In the genomic region with DNA sequence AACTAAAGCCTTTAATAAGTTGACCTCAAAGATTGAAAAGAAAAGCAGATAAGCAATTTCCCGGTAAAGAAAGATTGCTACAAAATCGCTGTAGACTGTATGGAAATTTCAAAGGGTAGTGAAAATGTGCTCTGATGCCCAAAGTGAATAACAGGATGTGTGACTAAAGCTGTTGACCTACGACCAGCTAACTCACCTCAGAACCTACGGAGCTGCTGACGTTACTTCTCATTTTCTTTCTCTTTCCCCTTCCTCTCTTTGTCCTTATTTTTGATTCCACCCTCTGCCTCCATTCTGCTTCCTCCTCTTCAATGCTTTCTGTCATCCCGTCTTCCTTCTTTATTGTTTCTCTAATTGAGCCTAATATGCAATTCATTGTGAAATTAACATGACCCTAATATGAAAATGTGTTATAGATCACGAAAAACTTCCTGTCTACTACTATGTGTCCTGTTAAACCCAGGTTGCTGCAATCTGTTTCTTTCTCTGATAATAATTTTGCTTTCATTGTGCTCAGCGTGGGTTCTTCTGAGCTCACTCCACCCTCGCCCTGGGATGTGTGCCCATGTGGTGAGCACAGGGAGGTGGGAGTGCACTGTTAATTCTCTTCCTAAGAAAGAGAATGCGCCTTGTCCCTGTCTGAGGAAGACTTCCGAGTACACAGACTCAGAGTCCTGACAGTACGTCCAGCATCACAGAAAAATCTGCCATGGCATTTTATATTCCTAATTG, we compare ENCODE assay signal across 8 cellular contexts.
DNase-seq lines count a peak whose midpoint lies in the region; ATAC-seq and TF ChIP-seq lines count a peak whose summit lies in the region.

No MANE protein-coding gene starts in this region.

- in situ Hi-C loops in ACHN (cut with HindIII; ENCODE audit: low pct_ligation_motif_present, low pct_unique_long_range_greater_than_20kb, low sequenced_read_pairs), result no loop called here

- ATAC-seq in GM19463 (IDR thresholded peaks at IDR 0.05; ENCODE audit: unreplicated experiment) (peak; percentile 61), GM19397 (IDR thresholded peaks at IDR 0.05; ENCODE audit: unreplicated experiment) (no peak)

- TF ChIP-seq CTCF in fibroblast of the aortic adventitia (IDR thresholded peaks at IDR 0.05; ENCODE audit: insufficient read depth, low read length), result no peak

- no peak overlapping the region for H3K4me3 ChIP-seq in fibroblast of the aortic adventitia (ENCODE audit: low read depth, low read length)

- DNase-seq in ACHN (peak; percentile 24), NOMO-1 (lab: John Stamatoyannopoulos, UW; ENCODE audit: unreplicated experiment in 2 of 2) (peak; percentile 18 to 52), fibroblast of the aortic adventitia (ENCODE audit: low read depth) (peak; percentile 29), H4 (ENCODE audit: low spot score) (no peak), NCI-H2081 (lab: John Stamatoyannopoulos, UW) (no peak), activated gamma-delta T cell treated with Interleukin-2 at 50 U/mL for 16 hours (no peak)

Comparison
In these comparisons a context has a peak if more than half of its experiments do, and no peak if none do; other contexts are left out.
1. DNase-seq: peak in ACHN (single experiment), NOMO-1 (2 of 2) and fibroblast of the aortic adventitia (single experiment); none in H4 (single experiment), NCI-H2081 (0 of 2) and activated gamma-delta T cell treated with Interleukin-2 at 50 U/mL for 16 hours (single experiment).